ENCODE assay signal across 16 cellular contexts in genomic region chr2:60028819-60029218, GRCh38.
"Had no signal": no experiment of that assay in that cellular context is flagged by ENCODE, and none has a peak within 500 bp of the region (broad histone marks: within the 10 kb centered on the region; RNA-seq: fewer than 3 reads in every experiment).

No MANE protein-coding gene starts in this region.

- H3K36me3 ChIP-seq: ascending aorta, esophagus squamous epithelium, lower lobe of right lung, upper lobe of left lung had no signal

- DNase-seq: activated CD4-positive, alpha-beta T cell treated with anti-CD3 and anti-CD28 coated beads, Interleukin-2, amount 50 U/mL, for 1 hour; activated CD4-positive, CD25-positive, alpha-beta regulatory T cell treated with anti-CD3 and anti-CD28 coated beads, Interleukin-2, amount 50 U/mL, for 72 hours; activated CD8-positive, alpha-beta memory T cell treated with anti-CD3 and anti-CD28 coated beads for 24 hours; activated effector memory CD4-positive, alpha-beta T cell treated with anti-CD3 and anti-CD28 coated beads, Interleukin-2, amount 50 U/mL, for 16 hours; activated naive CD4-positive, alpha-beta T cell treated with anti-CD3 and anti-CD28 coated beads, Interleukin-2, amount 50 U/mL, for 16 hours; activated T-cell treated with anti-CD3 and anti-CD28 coated beads, Interleukin-2, amount 50 U/mL, for 72 hours; effector CD4-positive, alpha-beta T cell; esophagus squamous epithelium; lower lobe of right lung; stimulated activated CD4-positive, alpha-beta T cell treated with anti-CD3 and anti-CD28 coated beads, Interleukin-1b, Interleukin-23, amount 100 ng/mL, for 48 hours; stimulated activated naive CD4-positive, alpha-beta T cell treated with Interleukin-2 at 50 U/mL for 16 hours; T-helper 17 cell; upper lobe of left lung had no signal

- H3K27ac ChIP-seq: ascending aorta, esophagus squamous epithelium, lower lobe of right lung, parathyroid adenoma, upper lobe of left lung, VCaP had no signal

- H3K27me3 ChIP-seq: ascending aorta, esophagus squamous epithelium, upper lobe of left lung had no signal

- H3K4me3 ChIP-seq: ascending aorta, esophagus squamous epithelium, lower lobe of right lung, upper lobe of left lung had no signal

- H3K4me1 ChIP-seq: ascending aorta, esophagus squamous epithelium, lower lobe of right lung, parathyroid adenoma, upper lobe of left lung had no signal

- H3K9me3 ChIP-seq: ascending aorta had no signal
